ENCODE assay signal across 17 cellular contexts in genomic region chr14:81454572-81455218, GRCh38.
DNase-seq lines count a peak whose midpoint lies in the region; ATAC-seq lines count a peak whose summit lies in the region.
"Had no signal": no experiment of that assay in that cellular context is flagged by ENCODE, and none has a peak within 500 bp of the region (broad histone marks: within the 10 kb centered on the region; RNA-seq: fewer than 3 reads in every experiment).

No MANE protein-coding gene starts in this region.

- peaks cover 4% of the 10 kb centered on the region for H3K4me1 ChIP-seq in HAP-1
- H3K4me1 ChIP-seq: breast epithelium had no signal

- ATAC-seq in GM18867 (IDR thresholded peaks at IDR 0.05; ENCODE audit: unreplicated experiment) (peak; percentile 56), GM21390 (IDR thresholded peaks at IDR 0.05; ENCODE audit: unreplicated experiment) (peak; percentile 61), HG02973 (IDR thresholded peaks at IDR 0.05; ENCODE audit: unreplicated experiment) (peak; percentile 68)
- ATAC-seq: GM23338, SK-N-SH treated with all-trans-retinoic acid at 6 μM for 48 hours had no signal

- peak; percentile 64 for DNase-seq in MV-4-11 (lab: John Stamatoyannopoulos, UW)
- no peak for DNase-seq in HAP-1 (ENCODE audit: low spot score in 2 of 2)
- DNase-seq in islet precursor cell: no peak
- no peak for DNase-seq in activated CD8-positive, alpha-beta memory T cell treated with anti-CD3 and anti-CD28 coated beads, Interleukin-2, amount 50 U/mL, for 48 hours
- DNase-seq in 8988T: no peak
- DNase-seq: C1 segment of cervical spinal cord, GF-D8, hippocampal formation, mesenchymal stem cell, NCI-H1436 treated with DMSO at 0.1 percent for 48 hours, posterior cingulate gyrus had no signal

- H3K36me3 ChIP-seq in HAP-1 (replicated peaks): no peaks in the 10 kb centered on the region
- H3K36me3 ChIP-seq: breast epithelium had no signal

- no peaks in the 10 kb centered on the region for H3K27me3 ChIP-seq in HAP-1 (ENCODE audit: low read depth)
- H3K27me3 ChIP-seq: breast epithelium had no signal

- in situ Hi-C loops in HAP-1 (cut with MboI; ENCODE audit: low sequenced_read_pairs): loop anchor here (5.0 kb wide), 1 partner anchor 182 kb away; no protein-coding TSS in a partner anchor

- H3K4me3 ChIP-seq in HAP-1: no peak overlapping the region
- H3K4me3 ChIP-seq: breast epithelium, GM23338 had no signal

- no peaks in the 10 kb centered on the region for H3K9me3 ChIP-seq in HAP-1
- H3K9me3 ChIP-seq: breast epithelium had no signal
